In the genomic region with DNA sequence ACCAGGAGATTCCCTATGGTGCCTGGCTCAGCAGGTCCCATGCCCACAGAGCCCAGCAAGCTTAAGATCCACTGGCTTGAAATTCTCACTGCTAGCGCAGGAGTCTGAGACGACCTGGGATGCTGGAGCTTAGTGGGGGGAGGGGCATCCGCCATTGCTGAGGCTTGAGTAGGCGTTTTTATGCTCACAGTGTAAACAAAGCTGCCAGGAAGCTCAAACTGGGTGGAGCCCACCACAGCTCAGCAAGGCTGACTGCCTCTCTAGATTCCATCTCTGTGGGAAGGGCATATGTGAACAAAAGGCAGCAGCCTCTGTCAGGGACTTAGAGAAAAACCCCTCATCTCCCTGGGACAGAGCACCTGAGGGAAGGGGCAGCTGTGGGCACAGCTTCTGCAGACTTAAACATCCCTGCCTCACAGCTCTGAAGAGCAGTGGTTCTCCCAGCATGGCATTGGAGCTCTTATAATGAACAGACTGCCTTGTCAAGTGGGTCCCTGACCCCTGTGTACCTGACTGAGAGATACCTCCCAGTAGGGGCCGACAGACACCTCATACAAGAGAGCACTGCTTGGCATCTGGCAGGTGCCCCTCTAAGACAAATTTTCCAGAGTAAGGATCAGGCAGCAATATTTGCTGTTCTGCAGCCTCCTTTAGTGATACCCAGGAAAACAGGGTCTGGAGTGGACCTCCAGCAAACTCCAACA, we compare ENCODE assay signal across 15 cellular contexts.
A peak's percentile ranks its signal among the peaks of the same experiment; 100 is the strongest.
DNase-seq lines count a peak whose midpoint lies in the region; ATAC-seq and TF ChIP-seq lines count a peak whose summit lies in the region.
"Had no signal": no experiment of that assay in that cellular context is flagged by ENCODE, and none has a peak within 500 bp of the region (broad histone marks: within the 10 kb centered on the region; RNA-seq: fewer than 3 reads in every experiment).

No MANE protein-coding gene starts in this region.

- peaks cover 22% of the 10 kb centered on the region for H3K36me3 Mint-ChIP-seq in IgD-negative memory B cell
- no peaks in the 10 kb centered on the region for H3K36me3 Mint-ChIP-seq in endodermal cell (ENCODE audit: low read depth)
- peaks cover 11 to 31% of the 10 kb centered on the region in 2 donors for H3K36me3 Mint-ChIP-seq in naive B cell

- H3K4me1 ChIP-seq in ES-I3 (ENCODE audit: insufficient read depth, low read length), result peaks cover 4% of the 10 kb centered on the region
- H3K4me1 ChIP-seq in endodermal cell (ENCODE audit: control insufficient read depth, insufficient read depth, low read length), result peaks cover 20% of the 10 kb centered on the region
- H3K4me1 ChIP-seq in left ventricle myocardium inferior, result no peaks in the 10 kb centered on the region
- H3K4me1 ChIP-seq: adrenal gland, lower lobe of right lung had no signal

- H3K9ac ChIP-seq in ES-I3 (ENCODE audit: low read depth, low read length) (peak overlapping the region; percentile 31; the same call in 1 of the 2 replicates), endodermal cell (ENCODE audit: extremely low read depth, low read length, poor library complexity, severe bottlenecking) (no peak overlapping the region)
- H3K9ac ChIP-seq: BLaER1 treated with 17β-estradiol and CSF1 and Interleukin-3, amounts not matched to agents 10 nM and 100 nM had no signal

- H3K9me3 Mint-ChIP-seq in IgD-negative memory B cell (peaks cover 3 to 14% (median 10%) of the 10 kb centered on the region in 3 donors), endodermal cell (peaks cover 20% of the 10 kb centered on the region), naive B cell (peaks cover 4 to 28% (median 16%) of the 10 kb centered on the region in 7 donors)

- POLR2A ChIA-PET in RWPE1 (lab: Yijun Ruan, JAX; ENCODE audit: low non-redundant PET), result no interaction called here

- H3K27ac ChIP-seq in endodermal cell (ENCODE audit: low read depth, low read length), result no peak overlapping the region
- H3K27ac ChIP-seq in left ventricle myocardium inferior (replicated peaks), result no peak overlapping the region
- H3K27ac ChIP-seq in RWPE1, result no peak overlapping the region
- H3K27ac ChIP-seq: adrenal gland; BLaER1 treated with 17β-estradiol and CSF1 and Interleukin-3, amounts not matched to agents 10 nM and 100 nM; lower lobe of right lung had no signal

- H3K27ac Mint-ChIP-seq in IgD-negative memory B cell (peak overlapping the region; percentile 7 to 92 (median 90)), endodermal cell (no peak overlapping the region), naive B cell (peak overlapping the region; percentile 35 to 90 (median 76))

- H3K4me3 Mint-ChIP-seq in IgD-negative memory B cell (peak overlapping the region; percentile 10 to 84 (median 70)), endodermal cell (peak overlapping the region; percentile 29), naive B cell (peak overlapping the region; percentile 39 to 88 (median 78))

- peaks cover 50 to 67% (median 59%) of the 10 kb centered on the region in 3 donors for H3K4me1 Mint-ChIP-seq in IgD-negative memory B cell
- peaks cover 33% of the 10 kb centered on the region for H3K4me1 Mint-ChIP-seq in endodermal cell
- peaks cover 74 to 92% (median 79%) of the 10 kb centered on the region in 3 donors for H3K4me1 Mint-ChIP-seq in naive B cell

- peak; percentile 29 for TF ChIP-seq CTCF in endodermal cell (conservative IDR thresholded peaks at IDR 0.05)
- TF ChIP-seq CTCF in left ventricle myocardium inferior (IDR thresholded peaks at IDR 0.05; ENCODE audit: borderline replicate concordance), result no peak
- TF ChIP-seq CTCF in RWPE1 (conservative IDR thresholded peaks at IDR 0.05; ENCODE audit: low read depth), result no peak

- H3K27me3 ChIP-seq in endodermal cell (ENCODE audit: control insufficient read depth, insufficient read depth, low read length, poor library complexity, severe bottlenecking) (no peaks in the 10 kb centered on the region), left ventricle myocardium inferior (ENCODE audit: low read depth) (no peaks in the 10 kb centered on the region)
- H3K27me3 ChIP-seq: adrenal gland; BLaER1 treated with 17β-estradiol and CSF1 and Interleukin-3, amounts not matched to agents 10 nM and 100 nM had no signal

- intact Hi-C loops in left ventricle myocardium inferior (cut with micrococcal nuclease), result no loop called here

- H3K4me3 ChIP-seq in endodermal cell (ENCODE audit: low read length) (peak overlapping the region; percentile 48), left ventricle myocardium inferior (no peak overlapping the region)
- H3K4me3 ChIP-seq: adrenal gland; BLaER1 treated with 17β-estradiol and CSF1 and Interleukin-3, amounts not matched to agents 10 nM and 100 nM; lower lobe of right lung had no signal

- ATAC-seq in naive B cell (ENCODE audit: low read depth in 2 of 2), result peak; percentile 61 to 73
- ATAC-seq in HG02885 (IDR thresholded peaks at IDR 0.05; ENCODE audit: poor library complexity, unreplicated experiment), result no peak
- ATAC-seq: lower lobe of right lung had no signal

- H3K9me3 ChIP-seq in ES-I3 (ENCODE audit: control insufficient read depth, insufficient read depth, low read length) (no peaks in the 10 kb centered on the region), endodermal cell (ENCODE audit: control insufficient read depth, low read length) (peaks cover 18% of the 10 kb centered on the region), left ventricle myocardium inferior (replicated peaks) (peaks cover 24% of the 10 kb centered on the region)
- H3K9me3 ChIP-seq: adrenal gland had no signal

- no peaks in the 10 kb centered on the region for H3K27me3 Mint-ChIP-seq in IgD-negative memory B cell
- H3K27me3 Mint-ChIP-seq in endodermal cell (ENCODE audit: insufficient read depth), result peaks cover 11% of the 10 kb centered on the region
- no peaks in the 10 kb centered on the region for H3K27me3 Mint-ChIP-seq in naive B cell

- H3K36me3 ChIP-seq in ES-I3 (ENCODE audit: insufficient read depth, low read length) (no peaks in the 10 kb centered on the region), endodermal cell (ENCODE audit: control insufficient read depth, insufficient read depth, low read length) (no peaks in the 10 kb centered on the region), left ventricle myocardium inferior (no peaks in the 10 kb centered on the region)
- H3K36me3 ChIP-seq: adrenal gland; BLaER1 treated with 17β-estradiol and CSF1 and Interleukin-3, amounts not matched to agents 10 nM and 100 nM; lower lobe of right lung had no signal

- 36 to 40% methylated on average over 3 to 5 of the region's 5 CpGs for WGBS in endodermal cell (ENCODE audit: insufficient coverage in 1 of 2, insufficient read length in 1 of 2), 2 experiments

- DNase-seq in endodermal cell (peak; percentile 89), naive B cell (peak; percentile 45), left ventricle myocardium inferior (no peak), activated gamma-delta T cell (lab: John Stamatoyannopoulos, UW) (no peak), RWPE1 (ENCODE audit: low spot score) (no peak)
- DNase-seq: activated T-cell treated with anti-CD3 and anti-CD28 coated beads, Interleukin-2, amount 50 U/mL, for 1 hour; adrenal gland; cerebellar nuclear complex; lower lobe of right lung; NCI-H187 treated with DMSO at 0.1 percent for 48 hours; occipital lobe had no signal

- CTCF ChIA-PET in RWPE1 (lab: Yijun Ruan, JAX), result no interaction called here

Comparison
In these comparisons a context has a peak if more than half of its experiments do, and no peak if none do; other contexts are left out.
1. DNase-seq: peak in endodermal cell (single experiment) and naive B cell (single experiment); none in left ventricle myocardium inferior (single experiment), activated gamma-delta T cell (single experiment) and RWPE1 (single experiment).
2. Peak in every context shown above with its lines, with median percentiles within 50 percentile points of each other: H3K4me3 Mint-ChIP-seq.